Comparison of ENCODE assay signal across 8 cellular contexts in genomic region chr19:40603071-40603718, GRCh38. TPM values are rescaled to one million over a fixed set of nuclear protein-coding genes. Genes with fewer than 3 reads are reported as not detected.
DNase-seq lines count a peak whose midpoint lies in the region; ATAC-seq and TF ChIP-seq lines count a peak whose summit lies in the region.

No MANE protein-coding gene starts in this region.

- POLR2A ChIA-PET in activated B cell treated with CpG ODN at 0.5 μM for 24 hours (lab: Charles Lee), result interaction anchor here (0.6 to 4.0 kb wide), 14 partner anchors 9 to 1784 kb away, joined by 3 to 42 read pairs (median 4); partner anchors contain the start of genes ACTMAP, BLVRB, EGLN2 and RAB4B

- H3K4me1 Mint-ChIP-seq in activated B cell treated with CpG ODN at 0.5 μM for 24 hours, result peaks cover 73% of the 10 kb centered on the region
- peaks cover 52 to 76% of the 10 kb centered on the region in 2 donors for H3K4me1 Mint-ChIP-seq in stimulated activated naive B cell treated with anti-CD40 and anti-IgM and Interleukin-4, amounts not matched to agents 10 μg/mL and 1 μg/mL and 100 μg/mL, for 72 hours

- H3K9me3 Mint-ChIP-seq in activated B cell treated with CpG ODN at 0.5 μM for 24 hours, result no peaks in the 10 kb centered on the region
- H3K9me3 Mint-ChIP-seq in stimulated activated naive B cell treated with anti-CD40 and anti-IgM and Interleukin-4, amounts not matched to agents 10 μg/mL and 1 μg/mL and 100 μg/mL, for 72 hours, result peaks cover 2 to 3% of the 10 kb centered on the region in 2 donors

- no peak for TF ChIP-seq CTCF in activated B cell treated with CpG ODN at 0.5 μM for 24 hours (IDR thresholded peaks at IDR 0.05)

- H3K27ac Mint-ChIP-seq in activated B cell treated with CpG ODN at 0.5 μM for 24 hours, result no peak overlapping the region
- no peak overlapping the region for H3K27ac Mint-ChIP-seq in stimulated activated naive B cell treated with anti-CD40 and anti-IgM and Interleukin-4, amounts not matched to agents 10 μg/mL and 1 μg/mL and 100 μg/mL, for 72 hours

- in situ Hi-C loops in G401 (cut with HindIII; ENCODE audit: low sequenced_read_pairs), result no loop called here

- DNase-seq in Right ventricle myocardium superior (no peak), cardiac septum (ENCODE audit: low spot score) (no peak), activated B cell treated with CpG ODN at 0.5 μM for 24 hours (no peak), left ventricle myocardium superior (no peak), HuH-7 (ENCODE audit: low spot score) (no peak), G401 (ENCODE audit: low spot score) (no peak)
- DNase-seq in stimulated activated naive B cell treated with anti-CD40 and anti-IgM and Interleukin-4, amounts not matched to agents 10 μg/mL and 1 μg/mL and 100 μg/mL, for 72 hours, result no peak

- peaks cover 25% of the 10 kb centered on the region for H3K27me3 Mint-ChIP-seq in activated B cell treated with CpG ODN at 0.5 μM for 24 hours
- H3K27me3 Mint-ChIP-seq in stimulated activated naive B cell treated with anti-CD40 and anti-IgM and Interleukin-4, amounts not matched to agents 10 μg/mL and 1 μg/mL and 100 μg/mL, for 72 hours, result peaks cover 34 to 56% of the 10 kb centered on the region in 2 donors

- intact Hi-C loops in Right ventricle myocardium superior (cut with DNase I) (no loop called here), cardiac septum (cut with DNase I) (loop anchor here (5.0 kb wide), 4 partner anchors 114 to 301 kb away; partner anchors contain the start of genes BLVRB, COQ8B, ITPKC and SERTAD3), activated B cell treated with CpG ODN at 0.5 μM for 24 hours (cut with micrococcal nuclease) (loop anchor here (5.0 to 10.0 kb wide), 2 partner anchors 161 to 1098 kb away; partner anchors contain the start of gene SERTAD3), left ventricle myocardium superior (cut with micrococcal nuclease) (no loop called here)

- H3K36me3 Mint-ChIP-seq in activated B cell treated with CpG ODN at 0.5 μM for 24 hours (ENCODE audit: low read depth), result no peaks in the 10 kb centered on the region
- peaks cover 0 to 2% of the 10 kb centered on the region in 2 donors for H3K36me3 Mint-ChIP-seq in stimulated activated naive B cell treated with anti-CD40 and anti-IgM and Interleukin-4, amounts not matched to agents 10 μg/mL and 1 μg/mL and 100 μg/mL, for 72 hours

- peak; percentile 0 for ATAC-seq in Right ventricle myocardium superior (ENCODE audit: poor library complexity)
- no peak for ATAC-seq in activated B cell treated with CpG ODN at 0.5 μM for 24 hours (ENCODE audit: low read depth)
- ATAC-seq in left ventricle myocardium superior, result peak; percentile 0
- no peak for ATAC-seq in stimulated activated naive B cell treated with anti-CD40 and anti-IgM and Interleukin-4, amounts not matched to agents 10 μg/mL and 1 μg/mL and 100 μg/mL, for 72 hours (replicated peaks)
- ATAC-seq in GM18498 (IDR thresholded peaks at IDR 0.05; ENCODE audit: unreplicated experiment), result no peak

- CTCF ChIA-PET in activated B cell treated with CpG ODN at 0.5 μM for 24 hours (lab: Charles Lee), result interaction anchor here (0.6 to 5.0 kb wide), 12 partner anchors 10 to 303 kb away, joined by 3 to 45 read pairs (median 4); no protein-coding TSS in a partner anchor

- peak overlapping the region; percentile 85 for H3K4me3 Mint-ChIP-seq in activated B cell treated with CpG ODN at 0.5 μM for 24 hours
- H3K4me3 Mint-ChIP-seq in stimulated activated naive B cell treated with anti-CD40 and anti-IgM and Interleukin-4, amounts not matched to agents 10 μg/mL and 1 μg/mL and 100 μg/mL, for 72 hours, result peak overlapping the region; percentile 83 to 85

RNA-seq across cellular contexts. Expression of gene LTBP4, which starts 2.0 kb away (rescaled TPM):
- total RNA-seq in Right ventricle myocardium superior, result 296 TPM
- 216 TPM for total RNA-seq in cardiac septum
- total RNA-seq in activated B cell treated with CpG ODN at 0.5 μM for 24 hours, result 57.2 and 75.1 TPM in 2 replicates
- 294 TPM for total RNA-seq in left ventricle myocardium superior
- 54.8 and 64.4 TPM in 2 replicates for total RNA-seq in G401 (2014; rRNA removed; shearing (Covaris generic))

RNA-seq across cellular contexts. Expression of gene SHKBP1, which starts 26.5 kb away (rescaled TPM):
- total RNA-seq in Right ventricle myocardium superior (15.7 TPM), cardiac septum (28.6 TPM), activated B cell treated with CpG ODN at 0.5 μM for 24 hours (184 and 213 TPM in 2 replicates), left ventricle myocardium superior (16.4 TPM)
- total RNA-seq in G401 (2014; rRNA removed; shearing (Covaris generic)), result 74.5 and 115 TPM in 2 replicates

Comparison
In these comparisons a context has a peak if more than half of its experiments do, and no peak if none do; other contexts are left out.
1. intact Hi-C loops: an anchor here in cardiac septum (5.0 kb wide) and activated B cell treated with CpG ODN at 0.5 μM for 24 hours (5.0 to 10.0 kb wide); none called in Right ventricle myocardium superior and left ventricle myocardium superior.
2. ATAC-seq: peak in Right ventricle myocardium superior (single experiment) and left ventricle myocardium superior (single experiment); none in activated B cell treated with CpG ODN at 0.5 μM for 24 hours (single experiment), stimulated activated naive B cell treated with anti-CD40 and anti-IgM and Interleukin-4, amounts not matched to agents 10 μg/mL and 1 μg/mL and 100 μg/mL, for 72 hours (0 of 2) and GM18498 (single experiment).